Comparison of ENCODE assay signal across 22 cellular contexts in genomic region chr3:115074502-115074901, GRCh38.
DNase-seq lines count a peak whose midpoint lies in the region; ATAC-seq and TF ChIP-seq lines count a peak whose summit lies in the region.
"Had no signal": no experiment of that assay in that cellular context is flagged by ENCODE, and none has a peak within 500 bp of the region (broad histone marks: within the 10 kb centered on the region; RNA-seq: fewer than 3 reads in every experiment).

No MANE protein-coding gene starts in this region.

- no peak overlapping the region for H3K27ac ChIP-seq in RWPE2 (ENCODE audit: poor library complexity, severe bottlenecking)
- H3K27ac ChIP-seq: neutrophil, Peyer's patch had no signal

- H3K27ac Mint-ChIP-seq in HFFc6: peak overlapping the region; percentile 34; the same call in 1 of the 2 replicates
- H3K27ac Mint-ChIP-seq: GM23338 had no signal

- no peaks in the 10 kb centered on the region for H3K27me3 ChIP-seq in RWPE2 (ENCODE audit: insufficient read depth, poor library complexity, severe bottlenecking)
- H3K27me3 ChIP-seq: neutrophil, Peyer's patch had no signal

- no peaks in the 10 kb centered on the region; the same call in 1 of the 2 replicates for H3K36me3 Mint-ChIP-seq in HFFc6 (ENCODE audit: low read depth)

- no peak for TF ChIP-seq CTCF in HFFc6 (IDR thresholded peaks at IDR 0.05)
- TF ChIP-seq CTCF in RWPE2 (IDR thresholded peaks at IDR 0.05; ENCODE audit: poor library complexity, severe bottlenecking): no peak
- no peak for TF ChIP-seq CTCF in epithelial cell of esophagus (IDR thresholded peaks at IDR 0.05; ENCODE audit: insufficient read depth, low read depth, low read length, missing control alignments)
- no peak for TF ChIP-seq CTCF in omental fat pad (IDR thresholded peaks at IDR 0.05)

- H3K9me3 Mint-ChIP-seq in HFFc6: no peaks in the 10 kb centered on the region
- H3K9me3 Mint-ChIP-seq: central memory CD8-positive, alpha-beta T cell; GM23338 had no signal

- peaks cover 6% of the 10 kb centered on the region for H3K4me1 ChIP-seq in RWPE2 (ENCODE audit: insufficient read depth, poor library complexity, severe bottlenecking)

- H3K4me3 ChIP-seq in RWPE2 (ENCODE audit: severe bottlenecking) (no peak overlapping the region), epithelial cell of esophagus (ENCODE audit: low read length) (no peak overlapping the region)
- H3K4me3 ChIP-seq: GM23338, Peyer's patch, smooth muscle cell had no signal

- peaks cover 43% of the 10 kb centered on the region for H3K4me1 Mint-ChIP-seq in HFFc6 (ENCODE audit: low read depth)
- H3K4me1 Mint-ChIP-seq: GM23338 had no signal

- DNase-seq in HFFc6 (no peak), RWPE2 (ENCODE audit: low spot score) (no peak), epithelial cell of esophagus (ENCODE audit: low read depth) (peak; percentile 13), omental fat pad (ENCODE audit: low spot score) (no peak), NOMO-1 treated with dmso at 0.1 percent for 144 hours (lab: John Stamatoyannopoulos, UW; ENCODE audit: unreplicated experiment) (no peak), AG08395 (ENCODE audit: low spot score) (no peak)
- DNase-seq: activated CD4-positive, alpha-beta T cell treated with anti-CD3 and anti-CD28 coated beads, Interleukin-2, amount 50 U/mL, for 4 hours; activated effector memory CD4-positive, alpha-beta T cell treated with anti-CD3 and anti-CD28 coated beads, Interleukin-2, amount 50 U/mL, for 16 hours; DMS53; kidney glomerular epithelial cell; mammary epithelial cell; NCI-H1105; NCI-H2081 treated with DMSO at 0.1 percent for 48 hours; NCI-H510A; Peyer's patch; stimulated activated CD4-positive, alpha-beta T cell treated with anti-CD3 and anti-CD28 coated beads, Interleukin-4, amount 100 ng/mL, for 1 hour; stimulated activated naive CD8-positive, alpha-beta T cell treated with anti-CD3 and anti-CD28 coated beads, Interleukin-15, Interleukin-2, amounts not matched to agents 100 U/mL and 50 U/mL, for 24 hours had no signal

- H3K9me3 ChIP-seq in RWPE2 (ENCODE audit: severe bottlenecking): peaks cover 2% of the 10 kb centered on the region
- H3K9me3 ChIP-seq: neutrophil, Peyer's patch had no signal

- H3K27me3 Mint-ChIP-seq in HFFc6 (ENCODE audit: insufficient read depth): no peaks in the 10 kb centered on the region
- H3K27me3 Mint-ChIP-seq: central memory CD8-positive, alpha-beta T cell had no signal

- H3K4me3 Mint-ChIP-seq in HFFc6: no peak overlapping the region
- H3K4me3 Mint-ChIP-seq: central memory CD8-positive, alpha-beta T cell; GM23338 had no signal

- ATAC-seq in RWPE2 (ENCODE audit: low read depth): peak; percentile 36; the same call in 1 of the 3 replicates
- peak; percentile 73 for ATAC-seq in omental fat pad (ENCODE audit: low FRiP score)
- no peak for ATAC-seq in HG02678 (IDR thresholded peaks at IDR 0.05; ENCODE audit: unreplicated experiment)
- ATAC-seq: GM23338; stimulated activated naive CD8-positive, alpha-beta T cell treated with anti-CD3 and anti-CD28 coated beads, Interleukin-15, Interleukin-2, amounts not matched to agents 100 U/mL and 50 U/mL, for 24 hours had no signal

- no peaks in the 10 kb centered on the region for H3K36me3 ChIP-seq in RWPE2 (ENCODE audit: low read depth)
- H3K36me3 ChIP-seq: Peyer's patch had no signal
